Comparison of ENCODE assay signal across 30 cellular contexts in genomic region chr11:117414724-117415123, GRCh38.
"Had no signal": no experiment of that assay in that cellular context is flagged by ENCODE, and none has a peak within 500 bp of the region (broad histone marks: within the 10 kb centered on the region; RNA-seq: fewer than 3 reads in every experiment).

No MANE protein-coding gene starts in this region.

- H3K36me3 ChIP-seq: neural progenitor cell, neutrophil, ovary, prostate gland, uterus had no signal

- H3K4me3 ChIP-seq: heart left ventricle, left ventricle myocardium inferior, lung, mucosa of descending colon, neural progenitor cell, ovary, prostate gland, smooth muscle cell, tibial nerve, uterus had no signal

- H3K9me3 ChIP-seq: heart left ventricle, left ventricle myocardium inferior, mucosa of descending colon, neutrophil, ovary, prostate gland, tibial nerve, uterus had no signal

- ATAC-seq: heart left ventricle; mucosa of descending colon; naive thymus-derived CD8-positive, alpha-beta T cell; right cardiac atrium; stimulated activated memory B cell treated with anti-CD40 and anti-IgM and Interleukin-4, amounts not matched to agents 10 μg/mL and 1 μg/mL and 100 μg/mL, for 72 hours; stimulated activated naive CD8-positive, alpha-beta T cell treated with anti-CD3 and anti-CD28 coated beads, Interleukin-15, amount 100 ng/mL, for 72 hours had no signal

- H3K9ac ChIP-seq: neural progenitor cell had no signal

- H3K4me1 ChIP-seq: heart left ventricle, left ventricle myocardium inferior, neural progenitor cell, prostate gland, tibial nerve, uterus had no signal

- H3K27me3 Mint-ChIP-seq: stimulated activated naive CD8-positive, alpha-beta T cell treated with anti-CD3 and anti-CD28 coated beads, Interleukin-15, amount 100 ng/mL, for 72 hours had no signal

- DNase-seq: heart left ventricle; hypothalamus; immature natural killer cell; left ventricle myocardium inferior; mesendoderm; midbrain; mucosa of descending colon; nephron progenitor cell; occipital lobe; ovary; retina; right cardiac atrium; stimulated activated CD4-positive, alpha-beta T cell treated with anti-CD3 and anti-CD28 coated beads, Interleukin-1b, Interleukin-23, amount 100 ng/mL, for 48 hours; stimulated activated CD4-positive, alpha-beta T cell treated with anti-CD3 and anti-CD28 coated beads, Interleukin-2, amount 100 ng/mL, for 48 hours; stimulated activated CD4-positive, alpha-beta T cell treated with anti-CD3 and anti-CD28 coated beads, Interleukin-4, amount 100 ng/mL, for 4 hours; stimulated activated CD8-positive, alpha-beta memory T cell treated with anti-CD3 and anti-CD28 coated beads, Interleukin-4, amount 100 ng/mL, for 48 hours; stimulated activated naive CD4-positive, alpha-beta T cell treated with Interleukin-2 at 50 U/mL for 16 hours; stimulated activated naive CD8-positive, alpha-beta T cell treated with anti-CD3 and anti-CD28 coated beads, Interleukin-15, amount 100 ng/mL, for 72 hours; substantia nigra; uterus had no signal

- H3K4me3 Mint-ChIP-seq: immature natural killer cell; naive thymus-derived CD8-positive, alpha-beta T cell; nephron progenitor cell; neural progenitor cell; stimulated activated memory B cell treated with anti-CD40 and anti-IgM and Interleukin-4, amounts not matched to agents 10 μg/mL and 1 μg/mL and 100 μg/mL, for 72 hours; stimulated activated naive CD8-positive, alpha-beta T cell treated with anti-CD3 and anti-CD28 coated beads, Interleukin-15, amount 100 ng/mL, for 72 hours; type B pancreatic cell had no signal

- FAIRE-seq: islet of Langerhans had no signal

- H3K27ac Mint-ChIP-seq: immature natural killer cell; naive thymus-derived CD8-positive, alpha-beta T cell; neural progenitor cell; stimulated activated memory B cell treated with anti-CD40 and anti-IgM and Interleukin-4, amounts not matched to agents 10 μg/mL and 1 μg/mL and 100 μg/mL, for 72 hours; stimulated activated naive CD8-positive, alpha-beta T cell treated with anti-CD3 and anti-CD28 coated beads, Interleukin-15, amount 100 ng/mL, for 72 hours; type B pancreatic cell had no signal

- H3K4me1 Mint-ChIP-seq: immature natural killer cell; stimulated activated naive CD8-positive, alpha-beta T cell treated with anti-CD3 and anti-CD28 coated beads, Interleukin-15, amount 100 ng/mL, for 72 hours had no signal

- H3K9me3 Mint-ChIP-seq: naive thymus-derived CD8-positive, alpha-beta T cell; nephron progenitor cell; neural progenitor cell; stimulated activated memory B cell treated with anti-CD40 and anti-IgM and Interleukin-4, amounts not matched to agents 10 μg/mL and 1 μg/mL and 100 μg/mL, for 72 hours; stimulated activated naive CD8-positive, alpha-beta T cell treated with anti-CD3 and anti-CD28 coated beads, Interleukin-15, amount 100 ng/mL, for 72 hours; type B pancreatic cell had no signal

- H3K27ac ChIP-seq: heart left ventricle, left ventricle myocardium inferior, neural progenitor cell, neutrophil, ovary, prostate gland, tibial nerve, uterus had no signal
